Comparison of ENCODE assay signal across 11 cellular contexts in the genomic region with DNA sequence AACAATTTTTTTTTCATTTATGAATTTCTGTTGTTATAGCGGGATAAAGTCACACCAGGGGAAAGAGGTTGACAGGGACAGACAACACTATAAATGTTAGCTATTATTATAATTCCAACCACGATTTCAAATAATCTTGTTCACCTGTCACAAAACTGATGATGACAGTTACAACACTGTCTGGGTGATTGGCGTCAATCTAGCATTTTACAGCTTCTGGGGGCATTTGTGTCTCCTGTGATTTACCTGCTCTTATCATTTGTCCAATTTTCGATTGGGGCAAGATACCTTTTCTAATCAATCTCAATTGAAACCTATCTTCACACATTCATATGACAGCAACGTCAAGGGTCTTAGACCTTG.
"Had no signal": no experiment of that assay in that cellular context is flagged by ENCODE, and none has a peak within 500 bp of the region (broad histone marks: within the 10 kb centered on the region; RNA-seq: fewer than 3 reads in every experiment).

No MANE protein-coding gene starts in this region.

- H3K4me3 ChIP-seq: lower lobe of right lung, mucosa of descending colon, psoas muscle had no signal

- H3K27ac Mint-ChIP-seq: activated CD4-positive, alpha-beta memory T cell treated with anti-CD3 and anti-CD28 coated beads, Interleukin-2, amount 10 ng/mL, durations not matched to agents 7 days and 5 days; activated CD4-positive, alpha-beta T cell treated with anti-CD3 and anti-CD28 coated beads for 36 hours; activated T-cell treated with anti-CD3 and anti-CD28 coated beads, Interleukin-2, amount 50 U/mL, for 72 hours; natural killer cell had no signal

- H3K36me3 Mint-ChIP-seq: natural killer cell had no signal

- H3K9me3 ChIP-seq: lower lobe of right lung, mucosa of descending colon, psoas muscle had no signal

- H3K4me1 ChIP-seq: psoas muscle had no signal

- DNase-seq: central memory CD4-positive, alpha-beta T cell; effector memory CD4-positive, alpha-beta T cell; lower lobe of right lung; mucosa of descending colon; natural killer cell; stimulated activated CD4-positive, alpha-beta T cell treated with anti-CD3 and anti-CD28 coated beads, Interleukin-4, amount 100 ng/mL, for 1 hour; WERI-Rb-1 had no signal

- H3K4me3 Mint-ChIP-seq: activated CD4-positive, alpha-beta memory T cell treated with anti-CD3 and anti-CD28 coated beads, Interleukin-2, amount 10 ng/mL, durations not matched to agents 7 days and 5 days; activated CD4-positive, alpha-beta T cell treated with anti-CD3 and anti-CD28 coated beads for 36 hours; activated T-cell treated with anti-CD3 and anti-CD28 coated beads, Interleukin-2, amount 50 U/mL, for 72 hours; natural killer cell had no signal

- H3K9me3 Mint-ChIP-seq: activated T-cell treated with anti-CD3 and anti-CD28 coated beads, Interleukin-2, amount 50 U/mL, for 72 hours; natural killer cell had no signal

- H3K27ac ChIP-seq: WERI-Rb-1 had no signal

- ATAC-seq: natural killer cell had no signal

- H3K36me3 ChIP-seq: lower lobe of right lung, WERI-Rb-1 had no signal

- H3K27me3 Mint-ChIP-seq: activated CD4-positive, alpha-beta memory T cell treated with anti-CD3 and anti-CD28 coated beads, Interleukin-2, amount 10 ng/mL, durations not matched to agents 7 days and 5 days had no signal
